ENCODE assay signal across 11 cellular contexts in genomic region chr20:59027746-59028320, GRCh38. TPM values are rescaled to one million over a fixed set of nuclear protein-coding genes. Genes with fewer than 3 reads are reported as not detected.
DNase-seq lines count a peak whose midpoint lies in the region; ATAC-seq and TF ChIP-seq lines count a peak whose summit lies in the region.
"Had no signal": no experiment of that assay in that cellular context is flagged by ENCODE, and none has a peak within 500 bp of the region (broad histone marks: within the 10 kb centered on the region; RNA-seq: fewer than 3 reads in every experiment).

No MANE protein-coding gene starts in this region.

- peaks cover 60% of the 10 kb centered on the region for H3K4me1 Mint-ChIP-seq in activated naive CD4-positive, alpha-beta T cell treated with anti-CD3 and anti-CD28 coated beads for 36 hours (ENCODE audit: low read depth)
- H3K4me1 Mint-ChIP-seq in chondrocyte (ENCODE audit: low read depth): peaks cover 58% of the 10 kb centered on the region

- no peaks in the 10 kb centered on the region for H3K27me3 Mint-ChIP-seq in activated naive CD4-positive, alpha-beta T cell treated with anti-CD3 and anti-CD28 coated beads for 36 hours (ENCODE audit: low read depth)
- H3K27me3 Mint-ChIP-seq in chondrocyte (ENCODE audit: low read depth): no peaks in the 10 kb centered on the region

- H3K27me3 ChIP-seq in smooth muscle cell (ENCODE audit: low read depth): no peaks in the 10 kb centered on the region

- peaks cover 55% of the 10 kb centered on the region for H3K36me3 Mint-ChIP-seq in activated naive CD4-positive, alpha-beta T cell treated with anti-CD3 and anti-CD28 coated beads for 36 hours (ENCODE audit: low read depth)
- peaks cover 43 to 47% of the 10 kb centered on the region in 2 donors for H3K36me3 Mint-ChIP-seq in activated naive CD4-positive, alpha-beta T cell treated with anti-CD3 and anti-CD28 coated beads, Interleukin-2, amount 50 U/mL, for 72 hours
- H3K36me3 Mint-ChIP-seq in chondrocyte (ENCODE audit: low read depth): peaks cover 25% of the 10 kb centered on the region

- CTCF ChIA-PET in activated naive CD4-positive, alpha-beta T cell treated with anti-CD3 and anti-CD28 coated beads for 36 hours (lab: Charles Lee): interaction anchor here (0.5 kb wide), 1 partner anchor 28 kb away, joined by 4 read pairs; no protein-coding TSS in a partner anchor

- H3K9ac ChIP-seq in smooth muscle cell (ENCODE audit: low read depth): no peak overlapping the region

- no peak overlapping the region for H3K4me3 Mint-ChIP-seq in activated naive CD4-positive, alpha-beta T cell treated with anti-CD3 and anti-CD28 coated beads for 36 hours
- H3K4me3 Mint-ChIP-seq in chondrocyte (ENCODE audit: unreplicated experiment): no peak overlapping the region

- no peaks in the 10 kb centered on the region for H3F3A ChIP-seq in smooth muscle cell (ENCODE audit: low read depth)

- peak overlapping the region; percentile 38 for H3K27ac ChIP-seq in smooth muscle cell (ENCODE audit: low read depth)

- no peak overlapping the region for H2AFZ ChIP-seq in smooth muscle cell (ENCODE audit: low read depth)

- no peak overlapping the region for H3K4me3 ChIP-seq in smooth muscle cell

- peaks cover 3% of the 10 kb centered on the region for H3K36me3 ChIP-seq in smooth muscle cell (ENCODE audit: low read depth)

- H3K9me3 ChIP-seq in smooth muscle cell (replicated peaks; ENCODE audit: low read depth): no peaks in the 10 kb centered on the region

- DNase-seq in activated naive CD4-positive, alpha-beta T cell treated with anti-CD3 and anti-CD28 coated beads for 36 hours: no peak
- no peak for DNase-seq in activated naive CD4-positive, alpha-beta T cell treated with anti-CD3 and anti-CD28 coated beads, Interleukin-2, amount 50 U/mL, for 72 hours (ENCODE audit: low spot score in 2 of 2)
- no peak for DNase-seq in chondrocyte (ENCODE audit: low spot score)
- DNase-seq in smooth muscle cell (lab: John Stamatoyannopoulos, UW; ENCODE audit: unreplicated experiment): no peak
- DNase-seq in activated CD4-positive, CD25-positive, alpha-beta regulatory T cell treated with anti-CD3 and anti-CD28 coated beads, Interleukin-2, amount 50 U/mL, for 72 hours: no peak
- DNase-seq: ACHN, NCI-H1048, NCI-H82 had no signal

- intact Hi-C loops in activated naive CD4-positive, alpha-beta T cell treated with anti-CD3 and anti-CD28 coated beads for 36 hours (cut with micrococcal nuclease): no loop called here

- no peaks in the 10 kb centered on the region for H3K9me3 Mint-ChIP-seq in activated naive CD4-positive, alpha-beta T cell treated with anti-CD3 and anti-CD28 coated beads for 36 hours
- H3K9me3 Mint-ChIP-seq in activated naive CD4-positive, alpha-beta T cell treated with anti-CD3 and anti-CD28 coated beads, Interleukin-2, amount 50 U/mL, for 72 hours: no peaks in the 10 kb centered on the region
- H3K9me3 Mint-ChIP-seq in chondrocyte (ENCODE audit: low read depth): no peaks in the 10 kb centered on the region

- H3K79me2 ChIP-seq in smooth muscle cell (ENCODE audit: low read depth): peaks cover 71% of the 10 kb centered on the region

- H3K27ac Mint-ChIP-seq in activated naive CD4-positive, alpha-beta T cell treated with anti-CD3 and anti-CD28 coated beads for 36 hours: peak overlapping the region; percentile 55
- H3K27ac Mint-ChIP-seq in activated naive CD4-positive, alpha-beta T cell treated with anti-CD3 and anti-CD28 coated beads, Interleukin-2, amount 50 U/mL, for 72 hours: peak overlapping the region in 1 of 2 donors; percentile 36
- H3K27ac Mint-ChIP-seq in chondrocyte (ENCODE audit: unreplicated experiment): peak overlapping the region; percentile 72

- peak overlapping the region; percentile 95 for H3K4me2 ChIP-seq in smooth muscle cell

- no peak for TF ChIP-seq CTCF in chondrocyte (IDR thresholded peaks at IDR 0.05)
- no peak for TF ChIP-seq CTCF in smooth muscle cell (IDR thresholded peaks at IDR 0.05; ENCODE audit: borderline replicate concordance, insufficient read depth, poor library complexity, severe bottlenecking)

- H4K20me1 ChIP-seq in smooth muscle cell (ENCODE audit: low read depth): peaks cover 72% of the 10 kb centered on the region

- ATAC-seq in activated naive CD4-positive, alpha-beta T cell treated with anti-CD3 and anti-CD28 coated beads, Interleukin-2, amount 50 U/mL, for 72 hours: no peak
- ATAC-seq in GM19035 (IDR thresholded peaks at IDR 0.05; ENCODE audit: unreplicated experiment): no peak
- ATAC-seq: HCT116 had no signal

- peaks cover 24% of the 10 kb centered on the region for H3K4me1 ChIP-seq in smooth muscle cell (ENCODE audit: low read depth)

- WGBS in smooth muscle cell (ENCODE audit: low lambda C conversion rate): 63% methylated on average over 8 of the region's 8 CpGs

RNA-seq across cellular contexts. Expression of gene ATP5F1E, which starts 4.3 kb away (rescaled TPM):
- 10 to 100 TPM; 74.5 to 86.3 TPM for total RNA-seq in activated naive CD4-positive, alpha-beta T cell treated with anti-CD3 and anti-CD28 coated beads for 36 hours
- total RNA-seq in activated naive CD4-positive, alpha-beta T cell treated with anti-CD3 and anti-CD28 coated beads, Interleukin-2, amount 50 U/mL, for 72 hours: 10 to 100 TPM; 63.2 to 76.7 TPM
- total RNA-seq in chondrocyte (67.5 to 76.2 TPM (median 67.7 TPM) in 3 replicates), smooth muscle cell (48.1 and 48.6 TPM in 2 replicates)
- polyA plus RNA-seq in smooth muscle cell: 265 and 280 TPM in 2 replicates

RNA-seq across cellular contexts. Expression of gene TUBB1, which starts 8.6 kb away (rescaled TPM):
- not detected for total RNA-seq in activated naive CD4-positive, alpha-beta T cell treated with anti-CD3 and anti-CD28 coated beads for 36 hours
- total RNA-seq in activated naive CD4-positive, alpha-beta T cell treated with anti-CD3 and anti-CD28 coated beads, Interleukin-2, amount 50 U/mL, for 72 hours: under 1 TPM in 1 of 2 donors, not detected in 1; 0.09 TPM
- 0.15 TPM in 1 of 3 replicates, not detected in the others for total RNA-seq in chondrocyte
- 0.40 and 0.67 TPM in 2 replicates for total RNA-seq in smooth muscle cell
- polyA plus RNA-seq in smooth muscle cell: not detected in 2 replicates
- total RNA-seq: T-helper 2 cell treated with Interferon-gamma antibody and Interleukin-4, amounts not matched to agents 100 ng/mL and 5 ng/mL, for 36 hours had no signal

RNA-seq across cellular contexts. Expression of gene PRELID3B, which starts 14.8 kb away (rescaled TPM):
- total RNA-seq in activated naive CD4-positive, alpha-beta T cell treated with anti-CD3 and anti-CD28 coated beads for 36 hours: 100 to 1,000 TPM; 170 to 180 TPM
- 100 to 1,000 TPM; 118 to 170 TPM for total RNA-seq in activated naive CD4-positive, alpha-beta T cell treated with anti-CD3 and anti-CD28 coated beads, Interleukin-2, amount 50 U/mL, for 72 hours
- total RNA-seq in chondrocyte (38.0 to 44.4 TPM (median 41.1 TPM) in 3 replicates), smooth muscle cell (39.1 and 44.9 TPM in 2 replicates)
- 20.9 and 25.8 TPM in 2 replicates for polyA plus RNA-seq in smooth muscle cell

RNA-seq across cellular contexts. Expression of gene CTSZ, which starts 20.8 kb away (rescaled TPM):
- 10 to 100 TPM; 17.3 to 17.9 TPM for total RNA-seq in activated naive CD4-positive, alpha-beta T cell treated with anti-CD3 and anti-CD28 coated beads for 36 hours
- 10 to 100 TPM; 36.3 to 37.1 TPM for total RNA-seq in activated naive CD4-positive, alpha-beta T cell treated with anti-CD3 and anti-CD28 coated beads, Interleukin-2, amount 50 U/mL, for 72 hours
- total RNA-seq in chondrocyte (19.5 to 101 TPM (median 99.4 TPM) in 3 replicates), smooth muscle cell (151 and 171 TPM in 2 replicates)
- polyA plus RNA-seq in smooth muscle cell: 9.4 and 12.7 TPM in 2 replicates

RNA-seq across cellular contexts. Expression of gene NELFCD, which starts 46.8 kb away (rescaled TPM):
- total RNA-seq in activated naive CD4-positive, alpha-beta T cell treated with anti-CD3 and anti-CD28 coated beads for 36 hours: 100 to 1,000 TPM; 102 to 103 TPM
- 100 to 1,000 TPM; 123 to 159 TPM for total RNA-seq in activated naive CD4-positive, alpha-beta T cell treated with anti-CD3 and anti-CD28 coated beads, Interleukin-2, amount 50 U/mL, for 72 hours
- total RNA-seq in chondrocyte (37.6 to 53.1 TPM (median 37.6 TPM) in 3 replicates), smooth muscle cell (25.4 and 27.6 TPM in 2 replicates)
- 40.3 and 44.9 TPM in 2 replicates for polyA plus RNA-seq in smooth muscle cell
